ENCODE assay signal across 8 cellular contexts in genomic region chr14:55579724-55580400, GRCh38. TPM values are rescaled to one million over a fixed set of nuclear protein-coding genes. Genes with fewer than 3 reads are reported as not detected.
A peak's percentile ranks its signal among the peaks of the same experiment; 100 is the strongest.
DNase-seq lines count a peak whose midpoint lies in the region; ATAC-seq and TF ChIP-seq lines count a peak whose summit lies in the region.

Gene KTN1 (plus strand): TSS chr14:55580207. CDS start chr14:55612049, 31,842 bp downstream.

- H2AFZ ChIP-seq in OCI-LY7 (ENCODE audit: low read length), result peak within 1 kb of the TSS; percentile 86

- POLR2A ChIA-PET in OCI-LY7 (lab: Charles Lee), result no interaction called here

- peak; percentile 68 for ATAC-seq in GM19468 (IDR thresholded peaks at IDR 0.05; ENCODE audit: extremely low read depth, unreplicated experiment)

- H3K9me3 ChIP-seq in OCI-LY7 (ENCODE audit: low read length), result no peaks in the 10 kb centered on the region

- peaks cover 32% of the 10 kb centered on the region for H4K20me1 ChIP-seq in OCI-LY7 (ENCODE audit: insufficient read depth, low read length)

- no peaks in the 10 kb centered on the region for H3K9me2 ChIP-seq in OCI-LY7 (ENCODE audit: insufficient read depth, low read length)

- H3K4me2 ChIP-seq in OCI-LY7 (ENCODE audit: low read length), result peak within 1 kb of the TSS; percentile 92

- no peak for TF ChIP-seq CTCF in OCI-LY7 (conservative IDR thresholded peaks at IDR 0.05; ENCODE audit: low read length)

- H3K79me2 ChIP-seq in OCI-LY7 (ENCODE audit: insufficient read depth, low read depth, low read length), result peaks cover 44% of the 10 kb centered on the region

- intact Hi-C loops in OCI-LY7 (cut with micrococcal nuclease; ENCODE audit: unreplicated experiment), result loop anchor here (5.0 to 10.0 kb wide), 4 partner anchors 57 to 1812 kb away; partner anchors contain the start of genes FBXO34 and NAA30

- H3K36me3 ChIP-seq in OCI-LY7 (ENCODE audit: insufficient read depth, low read length), result no peaks in the 10 kb centered on the region

- peaks cover 38% of the 10 kb centered on the region for H3K4me1 ChIP-seq in OCI-LY7 (ENCODE audit: insufficient read depth, low read length, poor library complexity, severe bottlenecking)

- H3K27ac ChIP-seq in OCI-LY7 (ENCODE audit: low read depth, low read length, poor library complexity, severe bottlenecking) (peak within 1 kb of the TSS; percentile 69), epithelial cell of prostate (peak within 1 kb of the TSS; percentile 72)

- H3K4me3 ChIP-seq in OCI-LY7 (ENCODE audit: low read depth, low read length, poor library complexity, severe bottlenecking), result peak within 1 kb of the TSS; percentile 94

- DNase-seq in COLO829 (ENCODE audit: low spot score), result peak; percentile 50
- peak; percentile 74 for DNase-seq in HT-29 (ENCODE audit: low spot score)
- peak; percentile 89 for DNase-seq in OCI-LY7 (ENCODE audit: low spot score)
- DNase-seq in activated T-cell treated with anti-CD3 and anti-CD28 coated beads for 24 hours (ENCODE audit: low read depth), result peak; percentile 79
- DNase-seq in epithelial cell of prostate (ENCODE audit: low read depth, low spot score), result no peak
- peak; percentile 83 for DNase-seq in mucosa of gallbladder (ENCODE audit: low spot score)
- peak; percentile 54 to 74 for DNase-seq in stimulated activated CD8-positive, alpha-beta memory T cell treated with anti-CD3 and anti-CD28 coated beads, Interleukin-4, amount 100 ng/mL, for 4 hours (ENCODE audit: low read depth in 2 of 2, low spot score in 1 of 2)

- CTCF ChIA-PET in OCI-LY7 (lab: Charles Lee; ENCODE audit: unreplicated experiment), result no interaction called here

- BruUV-seq in OCI-LY7 (replicated peaks; lab: Mats Ljungman, UMichigan), result no TSS peak

RNA-seq across cellular contexts. Expression of gene KTN1, which starts in this region (rescaled TPM):
- total RNA-seq in HT-29 (2014; rRNA removed; shearing (Covaris generic)), result 22.6 and 25.1 TPM in 2 replicates
- 60.6 and 90.0 TPM in 2 replicates for total RNA-seq in OCI-LY7 (2014; rRNA removed; shearing (Covaris generic))
- total RNA-seq in OCI-LY7 (2022) (124 and 134 TPM in 2 replicates), mucosa of gallbladder (114 TPM)
